ENCODE assay signal across 29 cellular contexts in genomic region chr2:220885593-220885992, GRCh38.
"Had no signal": no experiment of that assay in that cellular context is flagged by ENCODE, and none has a peak within 500 bp of the region (broad histone marks: within the 10 kb centered on the region; RNA-seq: fewer than 3 reads in every experiment).

No MANE protein-coding gene starts in this region.

- H3K27ac Mint-ChIP-seq: stimulated activated effector memory CD8-positive, alpha-beta T cell treated with anti-CD3 and anti-CD28 coated beads, Interleukin-12 subunit alpha, Interleukin-12 subunit beta, amount 100 ng/mL, for 72 hours; stimulated activated memory B cell treated with anti-CD40 and anti-IgM and Interleukin-4, amounts not matched to agents 10 μg/mL and 1 μg/mL and 100 μg/mL, for 72 hours; stimulated activated naive B cell treated with anti-CD40 and anti-IgM and Interleukin-4, amounts not matched to agents 10 μg/mL and 1 μg/mL and 100 μg/mL, for 72 hours; stimulated activated naive CD8-positive, alpha-beta T cell treated with anti-CD3 and anti-CD28 coated beads, Interleukin-15, Interleukin-2, amounts not matched to agents 100 ng/mL and 50 ng/mL, for 24 hours; type B pancreatic cell had no signal

- FAIRE-seq: urothelium cell line had no signal

- H3K27ac ChIP-seq: stomach, suprapubic skin, testis, thoracic aorta, thyroid gland, tibial artery, tibial nerve, transverse colon, upper lobe of left lung, upper lobe of right lung, uterus, vagina had no signal

- H3K9me3 ChIP-seq: stomach, suprapubic skin, testis, thoracic aorta, thyroid gland, tibial artery, tibial nerve, transverse colon, upper lobe of left lung, upper lobe of right lung, uterus, vagina had no signal

- H3K4me1 ChIP-seq: stomach, testis, thyroid gland, tibial artery, tibial nerve, transverse colon, upper lobe of left lung, upper lobe of right lung, uterus, vagina had no signal

- H3K27me3 ChIP-seq: stomach, suprapubic skin, testis, thyroid gland, tibial artery, tibial nerve, transverse colon, upper lobe of left lung, upper lobe of right lung, uterus, vagina had no signal

- ATAC-seq: stimulated activated effector memory CD8-positive, alpha-beta T cell treated with anti-CD3 and anti-CD28 coated beads, Interleukin-12 subunit alpha, Interleukin-12 subunit beta, amount 100 ng/mL, for 72 hours; stimulated activated memory B cell treated with anti-CD40 and anti-IgM and Interleukin-4, amounts not matched to agents 10 μg/mL and 1 μg/mL and 100 μg/mL, for 72 hours; stimulated activated naive B cell treated with anti-CD40 and anti-IgM and Interleukin-4, amounts not matched to agents 10 μg/mL and 1 μg/mL and 100 μg/mL, for 72 hours; stimulated activated naive CD8-positive, alpha-beta T cell treated with anti-CD3 and anti-CD28 coated beads, Interleukin-15, amount 100 ng/mL, for 72 hours; stimulated activated naive CD8-positive, alpha-beta T cell treated with anti-CD3 and anti-CD28 coated beads, Interleukin-15, Interleukin-2, amounts not matched to agents 100 U/mL and 50 U/mL, for 24 hours; upper lobe of right lung had no signal

- H3K4me3 Mint-ChIP-seq: stimulated activated effector memory CD8-positive, alpha-beta T cell treated with anti-CD3 and anti-CD28 coated beads, Interleukin-12 subunit alpha, Interleukin-12 subunit beta, amount 100 ng/mL, for 72 hours; stimulated activated memory B cell treated with anti-CD40 and anti-IgM and Interleukin-4, amounts not matched to agents 10 μg/mL and 1 μg/mL and 100 μg/mL, for 72 hours; stimulated activated naive B cell treated with anti-CD40 and anti-IgM and Interleukin-4, amounts not matched to agents 10 μg/mL and 1 μg/mL and 100 μg/mL, for 72 hours; stimulated activated naive CD8-positive, alpha-beta T cell treated with anti-CD3 and anti-CD28 coated beads, Interleukin-15, amount 100 ng/mL, for 72 hours; stimulated activated naive CD8-positive, alpha-beta T cell treated with anti-CD3 and anti-CD28 coated beads, Interleukin-15, Interleukin-2, amounts not matched to agents 100 ng/mL and 50 ng/mL, for 24 hours; type B pancreatic cell had no signal

- H3K4me1 Mint-ChIP-seq: stimulated activated effector memory CD8-positive, alpha-beta T cell treated with anti-CD3 and anti-CD28 coated beads, Interleukin-12 subunit alpha, Interleukin-12 subunit beta, amount 100 ng/mL, for 72 hours; stimulated activated memory B cell treated with anti-CD40 and anti-IgM and Interleukin-4, amounts not matched to agents 10 μg/mL and 1 μg/mL and 100 μg/mL, for 72 hours; stimulated activated naive B cell treated with anti-CD40 and anti-IgM and Interleukin-4, amounts not matched to agents 10 μg/mL and 1 μg/mL and 100 μg/mL, for 72 hours; stimulated activated naive CD8-positive, alpha-beta T cell treated with anti-CD3 and anti-CD28 coated beads, Interleukin-15, amount 100 ng/mL, for 72 hours had no signal

- H3K9me3 Mint-ChIP-seq: stimulated activated effector memory CD8-positive, alpha-beta T cell treated with anti-CD3 and anti-CD28 coated beads, Interleukin-12 subunit alpha, Interleukin-12 subunit beta, amount 100 ng/mL, for 72 hours; stimulated activated memory B cell treated with anti-CD40 and anti-IgM and Interleukin-4, amounts not matched to agents 10 μg/mL and 1 μg/mL and 100 μg/mL, for 72 hours; stimulated activated naive CD8-positive, alpha-beta T cell treated with anti-CD3 and anti-CD28 coated beads, Interleukin-15, Interleukin-2, amounts not matched to agents 100 ng/mL and 50 ng/mL, for 24 hours had no signal

- H3K4me3 ChIP-seq: stomach, suprapubic skin, testis, thoracic aorta, thyroid gland, tibial artery, tibial nerve, transverse colon, upper lobe of left lung, upper lobe of right lung, uterus, vagina had no signal

- H3K36me3 Mint-ChIP-seq: stimulated activated effector memory CD8-positive, alpha-beta T cell treated with anti-CD3 and anti-CD28 coated beads, Interleukin-12 subunit alpha, Interleukin-12 subunit beta, amount 100 ng/mL, for 72 hours; stimulated activated memory B cell treated with anti-CD40 and anti-IgM and Interleukin-4, amounts not matched to agents 10 μg/mL and 1 μg/mL and 100 μg/mL, for 72 hours; stimulated activated naive B cell treated with anti-CD40 and anti-IgM and Interleukin-4, amounts not matched to agents 10 μg/mL and 1 μg/mL and 100 μg/mL, for 72 hours; type B pancreatic cell had no signal

- H3K36me3 ChIP-seq: stomach, suprapubic skin, thoracic aorta, thyroid gland, tibial artery, tibial nerve, transverse colon, upper lobe of left lung, upper lobe of right lung, uterus, vagina had no signal

- H3K27me3 Mint-ChIP-seq: stimulated activated naive CD8-positive, alpha-beta T cell treated with anti-CD3 and anti-CD28 coated beads, Interleukin-15, amount 100 ng/mL, for 72 hours; stimulated activated naive CD8-positive, alpha-beta T cell treated with anti-CD3 and anti-CD28 coated beads, Interleukin-15, Interleukin-2, amounts not matched to agents 100 ng/mL and 50 ng/mL, for 24 hours had no signal

- DNase-seq: stimulated activated CD4-positive, alpha-beta T cell treated with anti-CD3 and anti-CD28 coated beads, Interleukin-2, amount 100 ng/mL, for 48 hours; stimulated activated CD4-positive, alpha-beta T cell treated with anti-CD3 and anti-CD28 coated beads, Interleukin-4, amount 100 ng/mL, for 1 hour; stimulated activated CD4-positive, alpha-beta T cell treated with anti-CD3 and anti-CD28 coated beads, Interleukin-4, amount 100 ng/mL, for 24 hours; stimulated activated CD4-positive, alpha-beta T cell treated with anti-CD3 and anti-CD28 coated beads, Interleukin-4, amount 100 ng/mL, for 4 hours; stimulated activated CD8-positive, alpha-beta memory T cell treated with anti-CD3 and anti-CD28 coated beads, Interleukin-4, amount 100 ng/mL, for 48 hours; stimulated activated naive B cell treated with anti-CD40 and anti-IgM and Interleukin-4, amounts not matched to agents 10 μg/mL and 1 μg/mL and 100 μg/mL, for 72 hours; stimulated activated naive CD4-positive, alpha-beta T cell; stimulated activated naive CD4-positive, alpha-beta T cell treated with Interleukin-2 at 50 U/mL for 16 hours; stimulated activated naive CD8-positive, alpha-beta T cell treated with anti-CD3 and anti-CD28 coated beads, Interleukin-15, amount 100 ng/mL, for 72 hours; stimulated activated naive CD8-positive, alpha-beta T cell treated with anti-CD3 and anti-CD28 coated beads, Interleukin-15, Interleukin-2, amounts not matched to agents 100 U/mL and 50 U/mL, for 24 hours; stomach; substantia nigra; testis; thyroid gland; tibial artery; transverse colon; trophoblast cell; upper lobe of left lung; upper lobe of right lung; uterus had no signal
